ENCODE assay signal across 17 cellular contexts in the genomic region with DNA sequence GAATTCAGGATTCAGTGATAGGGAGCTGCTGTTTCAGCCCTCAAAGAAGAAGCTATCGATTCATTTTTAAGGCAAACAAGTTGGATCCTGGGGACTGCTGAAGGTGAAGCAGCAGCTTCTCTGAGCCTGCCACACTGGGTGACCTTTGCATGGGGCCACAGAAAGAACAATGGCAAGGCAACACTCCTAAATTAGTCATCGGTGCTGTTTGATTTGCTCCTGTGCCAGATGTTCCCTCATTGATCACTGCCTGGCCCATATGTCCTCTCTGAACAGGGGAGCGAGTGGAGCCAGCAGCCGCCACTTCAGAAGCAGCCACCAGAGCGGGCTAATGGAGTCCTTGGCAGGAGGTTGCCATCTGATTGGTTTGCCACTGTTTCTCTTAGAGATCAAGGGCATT.
DNase-seq lines count a peak whose midpoint lies in the region; ATAC-seq and TF ChIP-seq lines count a peak whose summit lies in the region.
"Had no signal": no experiment of that assay in that cellular context is flagged by ENCODE, and none has a peak within 500 bp of the region (broad histone marks: within the 10 kb centered on the region; RNA-seq: fewer than 3 reads in every experiment).

No MANE protein-coding gene starts in this region.

- no peak overlapping the region for H3K4me3 Mint-ChIP-seq in GM23338
- H3K4me3 Mint-ChIP-seq in stimulated activated effector memory CD8-positive, alpha-beta T cell treated with anti-CD3 and anti-CD28 coated beads, Interleukin-12 subunit alpha, Interleukin-12 subunit beta, amount 100 ng/mL, for 72 hours = no peak overlapping the region
- H3K4me3 Mint-ChIP-seq: naive thymus-derived CD8-positive, alpha-beta T cell; T-helper 1 cell treated with Interleukin-12 subunit alpha and Interleukin-12 subunit beta and Interleukin-4 antibody, amounts not matched to agents 30 μg/mL and 1 μg/mL, for 36 hours had no signal

- CTCF ChIA-PET in RWPE1 (lab: Yijun Ruan, JAX) = no interaction called here

- no peaks in the 10 kb centered on the region; the same call in 1 of the 2 replicates for H4K20me1 ChIP-seq in GM23338 (replicated peaks; ENCODE audit: insufficient read depth)

- POLR2A ChIA-PET in RWPE1 (lab: Yijun Ruan, JAX; ENCODE audit: low non-redundant PET) = interaction anchor here (0.9 kb wide), 1 partner anchor 139 kb away, joined by 6 read pairs; no protein-coding TSS in a partner anchor

- no peak overlapping the region; the same call in 1 of the 2 replicates for H2AFZ ChIP-seq in GM23338

- peaks cover 4% of the 10 kb centered on the region; the same call in 1 of the 2 replicates for H3K9me2 ChIP-seq in GM23338 (ENCODE audit: insufficient read depth)

- H3F3A ChIP-seq in GM23338 (replicated peaks; ENCODE audit: low read depth) = no peaks in the 10 kb centered on the region

- TF ChIP-seq CTCF in GM23338 (conservative IDR thresholded peaks at IDR 0.05; ENCODE audit: low read depth in 2 of 2) (0 out of 4 replicates have a peak, but pooled peaks of 1 of the 2 experiments have one; percentile 6), RWPE1 (conservative IDR thresholded peaks at IDR 0.05; ENCODE audit: low read depth) (no peak), mucosa of descending colon (IDR thresholded peaks at IDR 0.05) (no peak)

- H3K4me2 ChIP-seq in GM23338 = no peak overlapping the region

- H3K9me3 Mint-ChIP-seq in GM23338 = no peaks in the 10 kb centered on the region
- H3K9me3 Mint-ChIP-seq in stimulated activated effector memory CD8-positive, alpha-beta T cell treated with anti-CD3 and anti-CD28 coated beads, Interleukin-12 subunit alpha, Interleukin-12 subunit beta, amount 100 ng/mL, for 72 hours = no peaks in the 10 kb centered on the region
- H3K9me3 Mint-ChIP-seq: naive thymus-derived CD8-positive, alpha-beta T cell; T-helper 1 cell treated with Interleukin-12 subunit alpha and Interleukin-12 subunit beta and Interleukin-4 antibody, amounts not matched to agents 30 μg/mL and 1 μg/mL, for 36 hours had no signal

- no peak overlapping the region for H3K4me3 ChIP-seq in GM23338
- H3K4me3 ChIP-seq in mucosa of descending colon = no peak overlapping the region
- H3K4me3 ChIP-seq: left ventricle myocardium inferior had no signal

- no peaks in the 10 kb centered on the region for H3K27me3 ChIP-seq in GM23338 (ENCODE audit: insufficient read depth)

- H3K9me3 ChIP-seq in mucosa of descending colon = no peaks in the 10 kb centered on the region
- H3K9me3 ChIP-seq: left ventricle myocardium inferior had no signal

- peak; percentile 46; the same call in 2 of the 3 replicates for ATAC-seq in GM23338
- peak; percentile 16 for ATAC-seq in mucosa of descending colon
- ATAC-seq in HG03280 (IDR thresholded peaks at IDR 0.05; ENCODE audit: unreplicated experiment) = no peak
- ATAC-seq in stimulated activated effector memory CD8-positive, alpha-beta T cell treated with anti-CD3 and anti-CD28 coated beads, Interleukin-12 subunit alpha, Interleukin-12 subunit beta, amount 100 ng/mL, for 72 hours = no peak
- ATAC-seq: naive thymus-derived CD8-positive, alpha-beta T cell had no signal

- H3K79me2 ChIP-seq in GM23338 (replicated peaks; ENCODE audit: insufficient read depth) = no peaks in the 10 kb centered on the region

- no peaks in the 10 kb centered on the region for H3K36me3 Mint-ChIP-seq in GM23338 (ENCODE audit: low read depth)
- H3K36me3 Mint-ChIP-seq in stimulated activated effector memory CD8-positive, alpha-beta T cell treated with anti-CD3 and anti-CD28 coated beads, Interleukin-12 subunit alpha, Interleukin-12 subunit beta, amount 100 ng/mL, for 72 hours = no peaks in the 10 kb centered on the region
- H3K36me3 Mint-ChIP-seq: naive thymus-derived CD8-positive, alpha-beta T cell had no signal

- H3K4me1 Mint-ChIP-seq in GM23338 = no peaks in the 10 kb centered on the region
- H3K4me1 Mint-ChIP-seq in stimulated activated effector memory CD8-positive, alpha-beta T cell treated with anti-CD3 and anti-CD28 coated beads, Interleukin-12 subunit alpha, Interleukin-12 subunit beta, amount 100 ng/mL, for 72 hours = no peaks in the 10 kb centered on the region
- H3K4me1 Mint-ChIP-seq: naive thymus-derived CD8-positive, alpha-beta T cell had no signal

- DNase-seq in GM23338 (ENCODE audit: low spot score) = no peak
- DNase-seq in NCI-H2029 (lab: John Stamatoyannopoulos, UW) = peak; percentile 82
- peak; percentile 54 for DNase-seq in RWPE1 (ENCODE audit: low spot score)
- DNase-seq in mucosa of descending colon = no peak
- DNase-seq in NCI-H2196 (lab: John Stamatoyannopoulos, UW; ENCODE audit: unreplicated experiment) = no peak
- DNase-seq in stimulated activated effector memory CD8-positive, alpha-beta T cell treated with anti-CD3 and anti-CD28 coated beads, Interleukin-12 subunit alpha, Interleukin-12 subunit beta, amount 100 ng/mL, for 72 hours (ENCODE audit: low spot score in 2 of 2) = no peak
- DNase-seq: activated CD4-positive, CD25-positive, alpha-beta regulatory T cell treated with anti-CD3 and anti-CD28 coated beads, Interleukin-2, amount 50 U/mL, for 72 hours; C1 segment of cervical spinal cord; IMR-90; left ventricle myocardium inferior; naive thymus-derived CD8-positive, alpha-beta T cell; NCI-H1930; stimulated activated CD4-positive, alpha-beta T cell treated with anti-CD3 and anti-CD28 coated beads, Interleukin-1b, Interleukin-23, amount 100 ng/mL, for 48 hours; stimulated activated CD8-positive, alpha-beta memory T cell treated with anti-CD3 and anti-CD28 coated beads, Interleukin-4, amount 100 ng/mL, for 48 hours; trophoblast cell had no signal

- H3K27ac ChIP-seq in GM23338 (ENCODE audit: low read depth) = no peak overlapping the region
- peak overlapping the region; percentile 72 for H3K27ac ChIP-seq in RWPE1
- H3K27ac ChIP-seq: left ventricle myocardium inferior had no signal

- H3K4me1 ChIP-seq in GM23338 (ENCODE audit: insufficient read depth) (no peaks in the 10 kb centered on the region), mucosa of descending colon (ENCODE audit: low read depth) (peaks cover 23% of the 10 kb centered on the region)
- H3K4me1 ChIP-seq: left ventricle myocardium inferior had no signal

- intact Hi-C loops in mucosa of descending colon (cut with DNase I, micrococcal nuclease) = loop anchor here in 1 of 2 donors (10.0 kb wide), 2 partner anchors 62 to 212 kb away; no protein-coding TSS in a partner anchor

- H3K27me3 Mint-ChIP-seq in GM23338 (ENCODE audit: insufficient read depth, low read depth, poor library complexity) = peaks cover 3% of the 10 kb centered on the region

- H3K36me3 ChIP-seq in GM23338 (ENCODE audit: insufficient read depth) = no peaks in the 10 kb centered on the region
- no peaks in the 10 kb centered on the region for H3K36me3 ChIP-seq in mucosa of descending colon (ENCODE audit: low read depth)
- H3K36me3 ChIP-seq: left ventricle myocardium inferior had no signal

- H3K27ac Mint-ChIP-seq in GM23338 = no peak overlapping the region
- H3K27ac Mint-ChIP-seq in stimulated activated effector memory CD8-positive, alpha-beta T cell treated with anti-CD3 and anti-CD28 coated beads, Interleukin-12 subunit alpha, Interleukin-12 subunit beta, amount 100 ng/mL, for 72 hours = no peak overlapping the region
- H3K27ac Mint-ChIP-seq: naive thymus-derived CD8-positive, alpha-beta T cell; T-helper 1 cell treated with Interleukin-12 subunit alpha and Interleukin-12 subunit beta and Interleukin-4 antibody, amounts not matched to agents 30 μg/mL and 1 μg/mL, for 36 hours had no signal

TF ChIP-seq in GM23338, 12 proteins besides CTCF, POLR2A, EP300 and RAD21 (continues in another document):
- TF ChIP-seq, protein P1, sequence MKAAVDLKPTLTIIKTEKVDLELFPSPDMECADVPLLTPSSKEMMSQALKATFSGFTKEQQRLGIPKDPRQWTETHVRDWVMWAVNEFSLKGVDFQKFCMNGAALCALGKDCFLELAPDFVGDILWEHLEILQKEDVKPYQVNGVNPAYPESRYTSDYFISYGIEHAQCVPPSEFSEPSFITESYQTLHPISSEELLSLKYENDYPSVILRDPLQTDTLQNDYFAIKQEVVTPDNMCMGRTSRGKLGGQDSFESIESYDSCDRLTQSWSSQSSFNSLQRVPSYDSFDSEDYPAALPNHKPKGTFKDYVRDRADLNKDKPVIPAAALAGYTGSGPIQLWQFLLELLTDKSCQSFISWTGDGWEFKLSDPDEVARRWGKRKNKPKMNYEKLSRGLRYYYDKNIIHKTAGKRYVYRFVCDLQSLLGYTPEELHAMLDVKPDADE (IDR thresholded peaks at IDR 0.05) = no peak
- TF ChIP-seq, protein P2, sequence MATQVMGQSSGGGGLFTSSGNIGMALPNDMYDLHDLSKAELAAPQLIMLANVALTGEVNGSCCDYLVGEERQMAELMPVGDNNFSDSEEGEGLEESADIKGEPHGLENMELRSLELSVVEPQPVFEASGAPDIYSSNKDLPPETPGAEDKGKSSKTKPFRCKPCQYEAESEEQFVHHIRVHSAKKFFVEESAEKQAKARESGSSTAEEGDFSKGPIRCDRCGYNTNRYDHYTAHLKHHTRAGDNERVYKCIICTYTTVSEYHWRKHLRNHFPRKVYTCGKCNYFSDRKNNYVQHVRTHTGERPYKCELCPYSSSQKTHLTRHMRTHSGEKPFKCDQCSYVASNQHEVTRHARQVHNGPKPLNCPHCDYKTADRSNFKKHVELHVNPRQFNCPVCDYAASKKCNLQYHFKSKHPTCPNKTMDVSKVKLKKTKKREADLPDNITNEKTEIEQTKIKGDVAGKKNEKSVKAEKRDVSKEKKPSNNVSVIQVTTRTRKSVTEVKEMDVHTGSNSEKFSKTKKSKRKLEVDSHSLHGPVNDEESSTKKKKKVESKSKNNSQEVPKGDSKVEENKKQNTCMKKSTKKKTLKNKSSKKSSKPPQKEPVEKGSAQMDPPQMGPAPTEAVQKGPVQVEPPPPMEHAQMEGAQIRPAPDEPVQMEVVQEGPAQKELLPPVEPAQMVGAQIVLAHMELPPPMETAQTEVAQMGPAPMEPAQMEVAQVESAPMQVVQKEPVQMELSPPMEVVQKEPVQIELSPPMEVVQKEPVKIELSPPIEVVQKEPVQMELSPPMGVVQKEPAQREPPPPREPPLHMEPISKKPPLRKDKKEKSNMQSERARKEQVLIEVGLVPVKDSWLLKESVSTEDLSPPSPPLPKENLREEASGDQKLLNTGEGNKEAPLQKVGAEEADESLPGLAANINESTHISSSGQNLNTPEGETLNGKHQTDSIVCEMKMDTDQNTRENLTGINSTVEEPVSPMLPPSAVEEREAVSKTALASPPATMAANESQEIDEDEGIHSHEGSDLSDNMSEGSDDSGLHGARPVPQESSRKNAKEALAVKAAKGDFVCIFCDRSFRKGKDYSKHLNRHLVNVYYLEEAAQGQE (IDR thresholded peaks at IDR 0.05; ENCODE audit: unreplicated experiment) = no peak
- no peak for TF ChIP-seq STAT1 (IDR thresholded peaks at IDR 0.05; ENCODE audit: unreplicated experiment)
- no peak for TF ChIP-seq POLR2AphosphoS5 (IDR thresholded peaks at IDR 0.05; ENCODE audit: low read depth)
- TF ChIP-seq NANOG (IDR thresholded peaks at IDR 0.05; ENCODE audit: borderline replicate concordance) = no peak
- TF ChIP-seq JUNB (IDR thresholded peaks at IDR 0.05; ENCODE audit: unreplicated experiment) = no peak
- TF ChIP-seq ZNF114 (CRISPR knock-in tag; IDR thresholded peaks at IDR 0.05) = no peak

Comparison
In these comparisons a context has a peak if more than half of its experiments do, and no peak if none do; other contexts are left out.
1. ATAC-seq: peak in GM23338 (single experiment) and mucosa of descending colon (single experiment); none in HG03280 (single experiment) and stimulated activated effector memory CD8-positive, alpha-beta T cell treated with anti-CD3 and anti-CD28 coated beads, Interleukin-12 subunit alpha, Interleukin-12 subunit beta, amount 100 ng/mL, for 72 hours (single experiment).
2. DNase-seq: peak in NCI-H2029 (single experiment) and RWPE1 (single experiment); none in GM23338 (single experiment), mucosa of descending colon (0 of 3), NCI-H2196 (single experiment) and stimulated activated effector memory CD8-positive, alpha-beta T cell treated with anti-CD3 and anti-CD28 coated beads, Interleukin-12 subunit alpha, Interleukin-12 subunit beta, amount 100 ng/mL, for 72 hours (0 of 2).